Comparison of ENCODE assay signal across 1 cellular context in genomic region chr19:35792888-35793287, GRCh38.
TF ChIP-seq lines count a peak whose summit lies in the region.

No MANE protein-coding gene starts in this region.

TF ChIP-seq in HEK293, 187 proteins besides CTCF, POLR2A, EP300 and RAD21 (continued from another document):
- TF ChIP-seq MYNN (tag by site-specific recombination; IDR thresholded peaks at IDR 0.05; ENCODE audit: borderline replicate concordance), result no peak
- TF ChIP-seq ZNF843 (tag by site-specific recombination; IDR thresholded peaks at IDR 0.05), result no peak
- 0 out of 2 replicates have a peak, but pooled peaks have one; percentile 15 for TF ChIP-seq ZNF335 (tag by site-specific recombination; conservative IDR thresholded peaks at IDR 0.05)
